Comparison of ENCODE assay signal across 9 cellular contexts in genomic region chr22:24189249-24190158, GRCh38. TPM values are rescaled to one million over a fixed set of nuclear protein-coding genes. Genes with fewer than 3 reads are reported as not detected.
DNase-seq lines count a peak whose midpoint lies in the region; ATAC-seq and TF ChIP-seq lines count a peak whose summit lies in the region.
"Had no signal": no experiment of that assay in that cellular context is flagged by ENCODE, and none has a peak within 500 bp of the region (broad histone marks: within the 10 kb centered on the region; RNA-seq: fewer than 3 reads in every experiment).

No MANE protein-coding gene starts in this region.

- no peaks in the 10 kb centered on the region; the same call in 2 of the 3 replicates for H3K9me3 Mint-ChIP-seq in GM23338
- H3K9me3 Mint-ChIP-seq: immature natural killer cell had no signal

- H3K27ac Mint-ChIP-seq in GM23338: no peak overlapping the region
- H3K27ac Mint-ChIP-seq: immature natural killer cell had no signal

- H3K27me3 ChIP-seq in BE2C: no peaks in the 10 kb centered on the region
- H3K27me3 ChIP-seq in GM23338 (ENCODE audit: insufficient read depth): no peaks in the 10 kb centered on the region
- no peaks in the 10 kb centered on the region for H3K27me3 ChIP-seq in adipocyte (replicated peaks; ENCODE audit: control insufficient read depth, insufficient read depth, low read length)
- H3K27me3 ChIP-seq in right cardiac atrium (ENCODE audit: control insufficient read depth, insufficient read depth): no peaks in the 10 kb centered on the region

- DNase-seq in BE2C: peak; percentile 78
- peak; percentile 90 for DNase-seq in GM23338 (ENCODE audit: low spot score)
- peak; percentile 85 for DNase-seq in adipocyte (ENCODE audit: low read depth)
- peak; percentile 77 to 92 (median 89) for DNase-seq in right cardiac atrium
- peak; percentile 66 for DNase-seq in retina
- DNase-seq in NCI-H1048 (lab: John Stamatoyannopoulos, UW): no peak

- no peaks in the 10 kb centered on the region for H3K9me2 ChIP-seq in GM23338 (ENCODE audit: insufficient read depth)

- no peaks in the 10 kb centered on the region for H3K79me2 ChIP-seq in GM23338 (replicated peaks; ENCODE audit: insufficient read depth)

- H3K27ac ChIP-seq in GM23338 (ENCODE audit: low read depth): no peak overlapping the region
- H3K27ac ChIP-seq in right cardiac atrium (ENCODE audit: low read length): no peak overlapping the region

- intact Hi-C loops in right cardiac atrium (cut with DNase I): loop anchor here (2.0 to 5.0 kb wide), 2 partner anchors 57 to 58 kb away; partner anchors contain the start of gene GGT5 (in 3 of the 4)

- H3K9me3 ChIP-seq in BE2C (no peaks in the 10 kb centered on the region), adipocyte (ENCODE audit: control insufficient read depth, low read length) (no peaks in the 10 kb centered on the region), right cardiac atrium (ENCODE audit: control insufficient read depth, low read length) (no peaks in the 10 kb centered on the region)

- H3K36me3 ChIP-seq in BE2C (no peaks in the 10 kb centered on the region), GM23338 (ENCODE audit: insufficient read depth) (no peaks in the 10 kb centered on the region), adipocyte (ENCODE audit: control insufficient read depth, insufficient read depth, low read length, severe bottlenecking) (peaks cover 2% of the 10 kb centered on the region)

- peaks cover 11% of the 10 kb centered on the region for H3K27me3 Mint-ChIP-seq in GM23338 (ENCODE audit: insufficient read depth, low read depth, poor library complexity)

- peak overlapping the region; percentile 67 for H3K9ac ChIP-seq in adipocyte (ENCODE audit: low read length)

- H3F3A ChIP-seq in GM23338 (replicated peaks; ENCODE audit: low read depth): no peaks in the 10 kb centered on the region

- H3K4me1 ChIP-seq in BE2C (no peaks in the 10 kb centered on the region), GM23338 (ENCODE audit: insufficient read depth) (no peaks in the 10 kb centered on the region), adipocyte (ENCODE audit: control insufficient read depth, insufficient read depth, low read length) (peaks cover 15% of the 10 kb centered on the region), right cardiac atrium (ENCODE audit: control insufficient read depth, insufficient read depth, low read length) (no peaks in the 10 kb centered on the region)

- ATAC-seq in GM23338 (peak; percentile 91), right cardiac atrium (peak; percentile 87), HG03342 (IDR thresholded peaks at IDR 0.05; ENCODE audit: unreplicated experiment) (no peak)

- TF ChIP-seq CTCF in BE2C (IDR thresholded peaks at IDR 0.05; ENCODE audit: low read depth, low read length): peak; percentile 89
- peak; percentile 65 to 96 for TF ChIP-seq CTCF in GM23338 (conservative IDR thresholded peaks at IDR 0.05; ENCODE audit: low read depth in 2 of 2)

- H3K4me3 ChIP-seq in BE2C (ENCODE audit: low read depth, low read length) (no peak overlapping the region), GM23338 (no peak overlapping the region), adipocyte (ENCODE audit: low read length) (no peak overlapping the region), right cardiac atrium (ENCODE audit: low read length) (no peak overlapping the region)

- H3K36me3 Mint-ChIP-seq in GM23338 (ENCODE audit: low read depth): no peaks in the 10 kb centered on the region
- H3K36me3 Mint-ChIP-seq: immature natural killer cell had no signal

- H3K4me2 ChIP-seq in GM23338: no peak overlapping the region

- no peaks in the 10 kb centered on the region for H3K4me1 Mint-ChIP-seq in GM23338
- H3K4me1 Mint-ChIP-seq: immature natural killer cell had no signal

- H4K20me1 ChIP-seq in GM23338 (replicated peaks; ENCODE audit: insufficient read depth): no peaks in the 10 kb centered on the region

- WGBS in right cardiac atrium: 45% methylated on average over 23 of the region's 23 CpGs

- peak overlapping the region; percentile 98 for H2AFZ ChIP-seq in GM23338

- H3K4me3 Mint-ChIP-seq in GM23338: no peak overlapping the region
- H3K4me3 Mint-ChIP-seq: immature natural killer cell had no signal

TF ChIP-seq in PFSK-1, 5 proteins besides CTCF, POLR2A, EP300 and RAD21:
- TF ChIP-seq POLR2AphosphoS5 (IDR thresholded peaks at IDR 0.05; ENCODE audit: low read depth, low read length): no peak
- no peak for TF ChIP-seq TAF1 (IDR thresholded peaks at IDR 0.05; ENCODE audit: borderline replicate concordance, insufficient read depth, low read length)
- TF ChIP-seq FOXP2 (optimal IDR thresholded peaks at IDR 0.05; ENCODE audit: borderline replicate concordance, extremely low read depth, extremely low read length, insufficient read depth): peak; percentile 71

RNA-seq across cellular contexts. Expression of gene SUSD2, which starts 8.2 kb away (rescaled TPM):
- 1.6 TPM for polyA plus RNA-seq in BE2C (2012; ENCODE audit: insufficient read depth, insufficient read length, low read depth)
- total RNA-seq in GM23338 (2014; rRNA removed; shearing (Covaris generic)): 2.1 and 2.2 TPM in 2 replicates
- 0.68 and 0.74 TPM in 2 replicates for polyA plus RNA-seq in GM23338 (2016; fragmentation: Nextera tagmentation; extraction: Ambion mirVana)
- polyA plus RNA-seq in PFSK-1 (2012; ENCODE audit: insufficient read length, low read depth): 7.2 TPM
- total RNA-seq in right cardiac atrium: 1 to 10 TPM; 6.2 to 7.4 (median 7.3) TPM
- polyA plus RNA-seq in right cardiac atrium: 6.7 TPM

RNA-seq across cellular contexts. Expression of gene GGT5, which starts 55.4 kb away (rescaled TPM):
- 0.94 TPM for polyA plus RNA-seq in BE2C (2012; ENCODE audit: insufficient read depth, insufficient read length, low read depth)
- not detected in 2 replicates for total RNA-seq in GM23338 (2014; rRNA removed; shearing (Covaris generic))
- polyA plus RNA-seq in GM23338 (2016; fragmentation: Nextera tagmentation; extraction: Ambion mirVana) (not detected in 2 replicates), right cardiac atrium (46.3 TPM)
- polyA plus RNA-seq in PFSK-1 (2012; ENCODE audit: insufficient read length, low read depth): 27.6 TPM
- total RNA-seq in right cardiac atrium: 10 to 100 TPM; 30.2 to 61.0 (median 45.1) TPM
- polyA plus RNA-seq: immature natural killer cell had no signal

Comparison
In these comparisons a context has a peak if more than half of its experiments do, and no peak if none do; other contexts are left out.
1. RNA of gene GGT5, which starts 55.4 kb away (total RNA-seq): 30.2 to 61.0 TPM in right cardiac atrium; not detected in GM23338; every median in the first group is over 10 times any median in the second.